ENCODE assay signal across 1 cellular context in the genomic region with DNA sequence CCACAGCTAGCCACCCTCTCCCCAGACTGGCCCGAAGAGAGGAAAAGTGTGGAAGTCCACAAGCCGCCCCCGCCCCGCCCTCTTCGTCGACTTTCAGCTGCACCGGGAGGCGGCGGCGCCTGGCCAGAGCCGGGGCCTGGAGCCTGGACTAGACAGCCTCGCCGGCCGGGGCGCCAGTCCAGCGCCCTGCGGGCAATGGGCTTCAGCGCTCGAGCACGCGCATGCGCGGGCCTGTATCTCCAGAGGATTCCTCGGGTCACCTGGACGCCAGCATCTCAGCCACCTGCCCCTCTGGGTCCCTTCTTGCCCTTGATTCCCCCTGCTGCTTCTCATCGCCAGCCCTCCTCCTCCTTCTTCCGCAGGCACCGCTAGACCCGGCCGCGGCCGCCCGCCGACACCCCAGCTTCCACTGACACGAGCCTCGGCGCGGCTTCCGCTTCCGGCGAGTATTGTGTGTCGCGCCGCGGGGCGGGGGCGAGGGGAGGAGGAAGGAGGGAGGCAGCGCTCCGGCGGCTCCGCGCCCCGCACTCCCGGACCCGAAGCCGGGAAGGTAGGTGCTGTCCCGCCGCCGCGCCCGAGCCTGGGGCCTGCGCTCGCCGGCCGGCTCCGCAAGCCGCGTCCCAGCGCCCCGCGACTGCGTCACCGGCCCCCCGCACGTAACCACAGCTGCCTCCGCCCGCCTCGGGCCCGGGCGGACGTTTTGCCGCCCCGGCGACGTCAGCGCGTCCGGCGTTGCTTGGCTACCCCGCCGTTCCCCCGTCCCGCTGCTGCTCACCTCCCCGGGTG.
TF ChIP-seq lines count a peak whose summit lies in the region.

A gene (plus strand): TSS at position 482 of the 786 bp plus-strand sequence. CDS start 2,391 bp downstream, outside the sequence.

TF ChIP-seq in HepG2, 621 proteins besides CTCF, POLR2A, EP300 and RAD21 (continued from another document and continues in another):
- TF ChIP-seq, protein P1, sequence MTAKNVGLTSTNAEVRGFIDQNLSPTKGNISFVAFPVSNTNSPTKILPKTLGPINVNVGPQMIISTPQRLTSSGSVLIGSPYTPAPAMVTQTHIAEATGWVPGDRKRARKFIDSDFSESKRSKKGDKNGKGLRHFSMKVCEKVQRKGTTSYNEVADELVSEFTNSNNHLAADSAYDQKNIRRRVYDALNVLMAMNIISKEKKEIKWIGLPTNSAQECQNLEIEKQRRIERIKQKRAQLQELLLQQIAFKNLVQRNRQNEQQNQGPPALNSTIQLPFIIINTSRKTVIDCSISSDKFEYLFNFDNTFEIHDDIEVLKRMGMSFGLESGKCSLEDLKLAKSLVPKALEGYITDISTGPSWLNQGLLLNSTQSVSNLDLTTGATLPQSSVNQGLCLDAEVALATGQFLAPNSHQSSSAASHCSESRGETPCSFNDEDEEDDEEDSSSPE (CRISPR knock-in tag; IDR thresholded peaks at IDR 0.05): peak; percentile 63
- TF ChIP-seq, protein P2, sequence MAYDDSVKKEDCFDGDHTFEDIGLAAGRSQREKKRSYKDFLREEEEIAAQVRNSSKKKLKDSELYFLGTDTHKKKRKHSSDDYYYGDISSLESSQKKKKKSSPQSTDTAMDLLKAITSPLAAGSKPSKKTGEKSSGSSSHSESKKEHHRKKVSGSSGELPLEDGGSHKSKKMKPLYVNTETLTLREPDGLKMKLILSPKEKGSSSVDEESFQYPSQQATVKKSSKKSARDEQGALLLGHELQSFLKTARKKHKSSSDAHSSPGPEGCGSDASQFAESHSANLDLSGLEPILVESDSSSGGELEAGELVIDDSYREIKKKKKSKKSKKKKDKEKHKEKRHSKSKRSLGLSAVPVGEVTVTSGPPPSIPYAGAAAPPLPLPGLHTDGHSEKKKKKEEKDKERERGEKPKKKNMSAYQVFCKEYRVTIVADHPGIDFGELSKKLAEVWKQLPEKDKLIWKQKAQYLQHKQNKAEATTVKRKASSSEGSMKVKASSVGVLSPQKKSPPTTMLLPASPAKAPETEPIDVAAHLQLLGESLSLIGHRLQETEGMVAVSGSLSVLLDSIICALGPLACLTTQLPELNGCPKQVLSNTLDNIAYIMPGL (CRISPR knock-in tag; IDR thresholded peaks at IDR 0.05; ENCODE audit: borderline replicate concordance in 1 of 2, low read depth in 1 of 2): peak in 1 of 2 experiments; percentile 79; a peak in 2 of 4 replicates
- TF ChIP-seq AHR (CRISPR knock-in tag; IDR thresholded peaks at IDR 0.05) (no peak), TARDBP (CRISPR knock-in tag; IDR thresholded peaks at IDR 0.05) (no peak; the same call in 1 of the 2 replicates), RELA (CRISPR knock-in tag; IDR thresholded peaks at IDR 0.05) (no peak), PHF21A (CRISPR knock-in tag; IDR thresholded peaks at IDR 0.05) (peak; percentile 5), ZNF383 (CRISPR knock-in tag; IDR thresholded peaks at IDR 0.05; ENCODE audit: borderline replicate concordance) (0 out of 2 replicates have a peak, but pooled peaks have one; percentile 47), TMF1 (CRISPR knock-in tag; IDR thresholded peaks at IDR 0.05; ENCODE audit: low read depth) (no peak; the same call in 1 of the 2 replicates), ZNF761 (CRISPR knock-in tag; conservative IDR thresholded peaks at IDR 0.05) (peak; percentile 68), ARHGAP35 (CRISPR knock-in tag; IDR thresholded peaks at IDR 0.05; ENCODE audit: borderline replicate concordance) (no peak), KLF13 (CRISPR knock-in tag; IDR thresholded peaks at IDR 0.05) (no peak; the same call in 1 of the 2 replicates), ZFAT (CRISPR knock-in tag; conservative IDR thresholded peaks at IDR 0.05) (no peak), ZNF235 (CRISPR knock-in tag; IDR thresholded peaks at IDR 0.05; ENCODE audit: borderline replicate concordance) (peak; percentile 89; the same call in 1 of the 2 replicates), SALL2 (CRISPR knock-in tag; IDR thresholded peaks at IDR 0.05) (peak; percentile 91), ZNF772 (CRISPR knock-in tag; IDR thresholded peaks at IDR 0.05) (peak; percentile 90; the same call in 1 of the 2 replicates), POGZ (CRISPR knock-in tag; IDR thresholded peaks at IDR 0.05) (peak; percentile 40; the same call in 1 of the 2 replicates), NCOA2 (CRISPR knock-in tag; IDR thresholded peaks at IDR 0.05) (no peak; the same call in 1 of the 2 replicates)
- TF ChIP-seq, protein P3, sequence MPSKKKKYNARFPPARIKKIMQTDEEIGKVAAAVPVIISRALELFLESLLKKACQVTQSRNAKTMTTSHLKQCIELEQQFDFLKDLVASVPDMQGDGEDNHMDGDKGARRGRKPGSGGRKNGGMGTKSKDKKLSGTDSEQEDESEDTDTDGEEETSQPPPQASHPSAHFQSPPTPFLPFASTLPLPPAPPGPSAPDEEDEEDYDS (CRISPR knock-in tag; IDR thresholded peaks at IDR 0.05): no peak
- TF ChIP-seq, protein P4, sequence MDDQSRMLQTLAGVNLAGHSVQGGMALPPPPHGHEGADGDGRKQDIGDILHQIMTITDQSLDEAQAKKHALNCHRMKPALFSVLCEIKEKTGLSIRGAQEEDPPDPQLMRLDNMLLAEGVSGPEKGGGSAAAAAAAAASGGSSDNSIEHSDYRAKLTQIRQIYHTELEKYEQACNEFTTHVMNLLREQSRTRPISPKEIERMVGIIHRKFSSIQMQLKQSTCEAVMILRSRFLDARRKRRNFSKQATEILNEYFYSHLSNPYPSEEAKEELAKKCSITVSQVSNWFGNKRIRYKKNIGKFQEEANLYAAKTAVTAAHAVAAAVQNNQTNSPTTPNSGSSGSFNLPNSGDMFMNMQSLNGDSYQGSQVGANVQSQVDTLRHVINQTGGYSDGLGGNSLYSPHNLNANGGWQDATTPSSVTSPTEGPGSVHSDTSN (CRISPR knock-in tag; IDR thresholded peaks at IDR 0.05; ENCODE audit: borderline replicate concordance): 0 out of 2 replicates have a peak, but pooled peaks have one; percentile 5
- TF ChIP-seq, protein P5, sequence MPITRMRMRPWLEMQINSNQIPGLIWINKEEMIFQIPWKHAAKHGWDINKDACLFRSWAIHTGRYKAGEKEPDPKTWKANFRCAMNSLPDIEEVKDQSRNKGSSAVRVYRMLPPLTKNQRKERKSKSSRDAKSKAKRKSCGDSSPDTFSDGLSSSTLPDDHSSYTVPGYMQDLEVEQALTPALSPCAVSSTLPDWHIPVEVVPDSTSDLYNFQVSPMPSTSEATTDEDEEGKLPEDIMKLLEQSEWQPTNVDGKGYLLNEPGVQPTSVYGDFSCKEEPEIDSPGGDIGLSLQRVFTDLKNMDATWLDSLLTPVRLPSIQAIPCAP (CRISPR knock-in tag; IDR thresholded peaks at IDR 0.05; ENCODE audit: low read depth): no peak
- TF ChIP-seq, protein P6, sequence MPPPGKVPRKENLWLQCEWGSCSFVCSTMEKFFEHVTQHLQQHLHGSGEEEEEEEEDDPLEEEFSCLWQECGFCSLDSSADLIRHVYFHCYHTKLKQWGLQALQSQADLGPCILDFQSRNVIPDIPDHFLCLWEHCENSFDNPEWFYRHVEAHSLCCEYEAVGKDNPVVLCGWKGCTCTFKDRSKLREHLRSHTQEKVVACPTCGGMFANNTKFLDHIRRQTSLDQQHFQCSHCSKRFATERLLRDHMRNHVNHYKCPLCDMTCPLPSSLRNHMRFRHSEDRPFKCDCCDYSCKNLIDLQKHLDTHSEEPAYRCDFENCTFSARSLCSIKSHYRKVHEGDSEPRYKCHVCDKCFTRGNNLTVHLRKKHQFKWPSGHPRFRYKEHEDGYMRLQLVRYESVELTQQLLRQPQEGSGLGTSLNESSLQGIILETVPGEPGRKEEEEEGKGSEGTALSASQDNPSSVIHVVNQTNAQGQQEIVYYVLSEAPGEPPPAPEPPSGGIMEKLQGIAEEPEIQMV (CRISPR knock-in tag; IDR thresholded peaks at IDR 0.05; ENCODE audit: low read depth): peak; percentile 74; the same call in 1 of the 2 replicates
- TF ChIP-seq, protein P7, sequence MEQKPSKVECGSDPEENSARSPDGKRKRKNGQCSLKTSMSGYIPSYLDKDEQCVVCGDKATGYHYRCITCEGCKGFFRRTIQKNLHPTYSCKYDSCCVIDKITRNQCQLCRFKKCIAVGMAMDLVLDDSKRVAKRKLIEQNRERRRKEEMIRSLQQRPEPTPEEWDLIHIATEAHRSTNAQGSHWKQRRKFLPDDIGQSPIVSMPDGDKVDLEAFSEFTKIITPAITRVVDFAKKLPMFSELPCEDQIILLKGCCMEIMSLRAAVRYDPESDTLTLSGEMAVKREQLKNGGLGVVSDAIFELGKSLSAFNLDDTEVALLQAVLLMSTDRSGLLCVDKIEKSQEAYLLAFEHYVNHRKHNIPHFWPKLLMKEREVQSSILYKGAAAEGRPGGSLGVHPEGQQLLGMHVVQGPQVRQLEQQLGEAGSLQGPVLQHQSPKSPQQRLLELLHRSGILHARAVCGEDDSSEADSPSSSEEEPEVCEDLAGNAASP (CRISPR knock-in tag; IDR thresholded peaks at IDR 0.05; ENCODE audit: borderline replicate concordance): peak; percentile 28
- TF ChIP-seq, protein P8, sequence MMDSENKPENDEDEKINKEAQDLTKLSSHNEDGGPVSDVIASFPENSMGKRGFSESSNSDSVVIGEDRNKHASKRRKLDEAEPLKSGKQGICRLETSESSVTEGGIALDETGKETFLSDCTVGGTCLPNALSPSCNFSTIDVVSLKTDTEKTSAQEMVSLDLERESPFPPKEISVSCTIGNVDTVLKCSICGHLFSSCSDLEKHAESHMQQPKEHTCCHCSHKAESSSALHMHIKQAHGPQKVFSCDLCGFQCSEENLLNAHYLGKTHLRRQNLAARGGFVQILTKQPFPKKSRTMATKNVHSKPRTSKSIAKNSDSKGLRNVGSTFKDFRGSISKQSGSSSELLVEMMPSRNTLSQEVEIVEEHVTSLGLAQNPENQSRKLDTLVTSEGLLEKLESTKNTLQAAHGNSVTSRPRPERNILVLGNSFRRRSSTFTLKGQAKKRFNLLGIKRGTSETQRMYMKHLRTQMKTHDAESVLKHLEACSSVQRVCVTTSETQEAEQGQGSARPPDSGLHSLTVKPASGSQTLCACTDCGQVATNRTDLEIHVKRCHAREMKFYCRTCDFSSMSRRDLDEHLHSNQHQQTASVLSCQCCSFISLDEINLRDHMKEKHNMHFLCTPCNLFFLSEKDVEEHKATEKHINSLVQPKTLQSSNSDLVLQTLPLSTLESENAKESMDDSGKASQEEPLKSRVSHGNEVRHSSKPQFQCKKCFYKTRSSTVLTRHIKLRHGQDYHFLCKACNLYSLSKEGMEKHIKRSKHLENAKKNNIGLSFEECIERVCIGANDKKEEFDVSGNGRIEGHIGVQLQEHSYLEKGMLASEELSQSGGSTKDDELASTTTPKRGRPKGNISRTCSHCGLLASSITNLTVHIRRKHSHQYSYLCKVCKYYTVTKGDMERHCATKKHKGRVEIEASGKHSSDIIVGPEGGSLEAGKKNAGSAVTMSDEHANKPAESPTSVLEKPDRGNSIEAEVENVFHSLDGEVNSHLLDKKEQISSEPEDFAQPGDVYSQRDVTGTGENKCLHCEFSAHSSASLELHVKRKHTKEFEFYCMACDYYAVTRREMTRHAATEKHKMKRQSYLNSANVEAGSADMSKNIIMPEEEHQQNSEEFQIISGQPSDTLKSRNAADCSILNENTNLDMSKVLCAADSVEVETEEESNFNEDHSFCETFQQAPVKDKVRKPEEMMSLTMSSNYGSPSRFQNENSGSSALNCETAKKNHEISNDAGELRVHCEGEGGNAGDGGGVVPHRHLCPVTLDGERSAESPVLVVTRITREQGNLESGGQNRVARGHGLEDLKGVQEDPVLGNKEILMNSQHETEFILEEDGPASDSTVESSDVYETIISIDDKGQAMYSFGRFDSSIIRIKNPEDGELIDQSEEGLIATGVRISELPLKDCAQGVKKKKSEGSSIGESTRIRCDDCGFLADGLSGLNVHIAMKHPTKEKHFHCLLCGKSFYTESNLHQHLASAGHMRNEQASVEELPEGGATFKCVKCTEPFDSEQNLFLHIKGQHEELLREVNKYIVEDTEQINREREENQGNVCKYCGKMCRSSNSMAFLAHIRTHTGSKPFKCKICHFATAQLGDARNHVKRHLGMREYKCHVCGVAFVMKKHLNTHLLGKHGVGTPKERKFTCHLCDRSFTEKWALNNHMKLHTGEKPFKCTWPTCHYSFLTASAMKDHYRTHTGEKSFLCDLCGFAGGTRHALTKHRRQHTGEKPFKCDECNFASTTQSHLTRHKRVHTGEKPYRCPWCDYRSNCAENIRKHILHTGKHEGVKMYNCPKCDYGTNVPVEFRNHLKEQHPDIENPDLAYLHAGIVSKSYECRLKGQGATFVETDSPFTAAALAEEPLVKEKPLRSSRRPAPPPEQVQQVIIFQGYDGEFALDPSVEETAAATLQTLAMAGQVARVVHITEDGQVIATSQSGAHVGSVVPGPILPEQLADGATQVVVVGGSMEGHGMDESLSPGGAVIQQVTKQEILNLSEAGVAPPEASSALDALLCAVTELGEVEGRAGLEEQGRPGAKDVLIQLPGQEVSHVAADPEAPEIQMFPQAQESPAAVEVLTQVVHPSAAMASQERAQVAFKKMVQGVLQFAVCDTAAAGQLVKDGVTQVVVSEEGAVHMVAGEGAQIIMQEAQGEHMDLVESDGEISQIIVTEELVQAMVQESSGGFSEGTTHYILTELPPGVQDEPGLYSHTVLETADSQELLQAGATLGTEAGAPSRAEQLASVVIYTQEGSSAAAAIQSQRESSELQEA (CRISPR knock-in tag; IDR thresholded peaks at IDR 0.05; ENCODE audit: not compliant biosample characterization): no peak
- TF ChIP-seq, protein P9, sequence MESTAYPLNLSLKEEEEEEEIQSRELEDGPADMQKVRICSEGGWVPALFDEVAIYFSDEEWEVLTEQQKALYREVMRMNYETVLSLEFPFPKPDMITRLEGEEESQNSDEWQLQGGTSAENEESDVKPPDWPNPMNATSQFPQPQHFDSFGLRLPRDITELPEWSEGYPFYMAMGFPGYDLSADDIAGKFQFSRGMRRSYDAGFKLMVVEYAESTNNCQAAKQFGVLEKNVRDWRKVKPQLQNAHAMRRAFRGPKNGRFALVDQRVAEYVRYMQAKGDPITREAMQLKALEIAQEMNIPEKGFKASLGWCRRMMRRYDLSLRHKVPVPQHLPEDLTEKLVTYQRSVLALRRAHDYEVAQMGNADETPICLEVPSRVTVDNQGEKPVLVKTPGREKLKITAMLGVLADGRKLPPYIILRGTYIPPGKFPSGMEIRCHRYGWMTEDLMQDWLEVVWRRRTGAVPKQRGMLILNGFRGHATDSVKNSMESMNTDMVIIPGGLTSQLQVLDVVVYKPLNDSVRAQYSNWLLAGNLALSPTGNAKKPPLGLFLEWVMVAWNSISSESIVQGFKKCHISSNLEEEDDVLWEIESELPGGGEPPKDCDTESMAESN (CRISPR knock-in tag; conservative IDR thresholded peaks at IDR 0.05): peak; percentile 53; the same call in 1 of the 2 replicates
